Comparison of ENCODE assay signal across 17 cellular contexts in the genomic region with DNA sequence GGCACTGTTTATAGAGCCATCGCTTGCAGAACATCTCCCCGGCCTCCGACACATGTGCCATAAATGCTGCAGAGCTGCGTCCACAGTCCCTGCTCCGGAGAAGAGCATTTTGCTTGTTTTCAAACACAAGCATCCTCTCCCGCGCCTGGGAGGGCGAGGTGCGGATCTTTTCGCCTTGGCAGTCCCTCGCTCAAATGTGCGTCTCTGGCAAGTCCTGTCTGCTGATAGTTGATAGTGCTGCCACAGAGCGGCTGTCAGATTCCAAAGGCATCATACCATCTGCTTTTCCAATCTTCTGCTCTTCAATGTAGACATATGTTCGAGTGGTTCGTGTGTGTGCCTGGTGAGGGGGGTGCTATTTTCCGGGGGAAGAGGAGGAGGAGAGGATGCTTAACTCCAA.
"Had no signal": no experiment of that assay in that cellular context is flagged by ENCODE, and none has a peak within 500 bp of the region (broad histone marks: within the 10 kb centered on the region; RNA-seq: fewer than 3 reads in every experiment).

No MANE protein-coding gene starts in this region.

- H3K27me3 Mint-ChIP-seq: activated CD4-positive, alpha-beta memory T cell treated with anti-CD3 and anti-CD28 coated beads for 36 hours; activated naive CD8-positive, alpha-beta T cell; naive thymus-derived CD8-positive, alpha-beta T cell had no signal

- H3K9me3 Mint-ChIP-seq: activated CD4-positive, alpha-beta memory T cell treated with anti-CD3 and anti-CD28 coated beads for 36 hours had no signal

- ATAC-seq: heart right ventricle; left lung; mucosa of descending colon; naive thymus-derived CD8-positive, alpha-beta T cell; sciatic nerve; upper lobe of right lung had no signal

- H3K4me3 Mint-ChIP-seq: activated CD4-positive, alpha-beta memory T cell treated with anti-CD3 and anti-CD28 coated beads for 36 hours; activated naive CD8-positive, alpha-beta T cell; naive thymus-derived CD8-positive, alpha-beta T cell had no signal

- H3K27ac Mint-ChIP-seq: activated CD4-positive, alpha-beta memory T cell treated with anti-CD3 and anti-CD28 coated beads for 36 hours; activated naive CD8-positive, alpha-beta T cell had no signal

- DNase-seq: activated CD4-positive, alpha-beta memory T cell treated with anti-CD3 and anti-CD28 coated beads for 36 hours; activated CD4-positive, alpha-beta T cell treated with anti-CD3 and anti-CD28 coated beads for 1 hour; activated gamma-delta T cell; activated T-cell treated with anti-CD3 and anti-CD28 coated beads, Interleukin-2, amount 50 U/mL, for 48 hours; colonic mucosa; effector CD4-positive, alpha-beta T cell; heart right ventricle; islet precursor cell; left lung; mucosa of descending colon; naive thymus-derived CD8-positive, alpha-beta T cell; stimulated activated CD4-positive, alpha-beta T cell treated with anti-CD3 and anti-CD28 coated beads, Interleukin-2, amount 100 ng/mL, for 24 hours; stimulated activated naive CD4-positive, alpha-beta T cell; T-helper 9 cell; upper lobe of right lung had no signal
